ENCODE assay signal across 21 cellular contexts in genomic region chr10:52814506-52814905, GRCh38. TPM values are rescaled to one million over a fixed set of nuclear protein-coding genes. Genes with fewer than 3 reads are reported as not detected.
DNase-seq lines count a peak whose midpoint lies in the region; ATAC-seq, FAIRE-seq and TF ChIP-seq lines count a peak whose summit lies in the region.
"Had no signal": no experiment of that assay in that cellular context is flagged by ENCODE, and none has a peak within 500 bp of the region (broad histone marks: within the 10 kb centered on the region; RNA-seq: fewer than 3 reads in every experiment).

No MANE protein-coding gene starts in this region.

- POLR2A ChIA-PET in GM12878 (lab: Charles Lee) = no interaction called here

- H3K79me2 ChIP-seq in GM12878 (ENCODE audit: control insufficient read depth, insufficient read depth, low read length) = no peaks in the 10 kb centered on the region

- FAIRE-seq in GM12878 (lab: Jason Lieb, UNC) = no peak

- no peaks in the 10 kb centered on the region for H3K36me3 Mint-ChIP-seq in activated CD4-positive, alpha-beta T cell treated with anti-CD3 and anti-CD28 coated beads, Interleukin-2, amount 10 ng/mL, durations not matched to agents 24 days and 14 days (ENCODE audit: low read depth)
- H3K36me3 Mint-ChIP-seq: IgD-negative memory B cell, memory B cell had no signal

- CTCF ChIA-PET in GM12878 (lab: Yijun Ruan, JAX) = no interaction called here

- 44% methylated on average over 5 of the region's 5 CpGs for WGBS in GM12878 (ENCODE audit: insufficient coverage, insufficient replicate concordance, low lambda C conversion rate, missing lambda C conversion rate)
- 41 to 63% methylated on average over 5 of the region's 5 CpGs for WGBS in esophagus squamous epithelium, 2 donors

- H3K4me3 Mint-ChIP-seq in activated CD4-positive, alpha-beta T cell treated with anti-CD3 and anti-CD28 coated beads, Interleukin-2, amount 10 ng/mL, durations not matched to agents 24 days and 14 days = no peak overlapping the region
- H3K4me3 Mint-ChIP-seq: IgD-negative memory B cell, memory B cell had no signal

- TF ChIP-seq RAD21 in GM12878 (IDR thresholded peaks at IDR 0.05; ENCODE audit: insufficient read depth, low read depth, low read length) = no peak

- no TSS peak for BruUV-seq in GM12878 (replicated peaks; lab: Mats Ljungman, UMichigan)

- RAD21 ChIA-PET in GM12878 (lab: Charles Lee; ENCODE audit: unreplicated experiment) = no interaction called here

- TF ChIP-seq POLR2A in GM12878 (IDR thresholded peaks at IDR 0.05; ENCODE audit: low read depth, low read length) (no peak), esophagus squamous epithelium (IDR thresholded peaks at IDR 0.05) (no peak)

- H3K27me3 Mint-ChIP-seq in activated CD4-positive, alpha-beta T cell treated with anti-CD3 and anti-CD28 coated beads, Interleukin-2, amount 10 ng/mL, durations not matched to agents 24 days and 14 days = no peaks in the 10 kb centered on the region
- H3K27me3 Mint-ChIP-seq: IgD-negative memory B cell, memory B cell had no signal

- ATAC-seq in GM18858 (IDR thresholded peaks at IDR 0.05; ENCODE audit: unreplicated experiment) (peak; percentile 35), GM19467 (IDR thresholded peaks at IDR 0.05; ENCODE audit: unreplicated experiment) (peak; percentile 40), HG03097 (IDR thresholded peaks at IDR 0.05; ENCODE audit: low FRiP score, unreplicated experiment) (peak; percentile 38), GM12878 (no peak), GM21825 (IDR thresholded peaks at IDR 0.05; ENCODE audit: unreplicated experiment) (no peak)
- ATAC-seq: PC-3, SK-N-SH treated with all-trans-retinoic acid at 6 μM for 48 hours had no signal

- H3K9ac ChIP-seq in GM12878 (ENCODE audit: control insufficient read depth, insufficient read depth, low read length) = no peak overlapping the region

- H3K9me3 Mint-ChIP-seq in activated CD4-positive, alpha-beta T cell treated with anti-CD3 and anti-CD28 coated beads, Interleukin-2, amount 10 ng/mL, durations not matched to agents 24 days and 14 days = no peaks in the 10 kb centered on the region
- H3K9me3 Mint-ChIP-seq: IgD-negative memory B cell, memory B cell had no signal

- H2AFZ ChIP-seq in GM12878 (ENCODE audit: control insufficient read depth, low read depth, low read length) = no peak overlapping the region

- SMC1A ChIA-PET in GM12878 (lab: Charles Lee; ENCODE audit: uncharacterized antibody, unreplicated experiment) = no interaction called here

- H4K20me1 ChIP-seq in GM12878 (ENCODE audit: control insufficient read depth, insufficient read depth) = no peaks in the 10 kb centered on the region

- TF ChIP-seq EP300 in GM12878 (IDR thresholded peaks at IDR 0.05; ENCODE audit: borderline replicate concordance in 1 of 2, control insufficient read depth in 1 of 2, low read depth in 2 of 2, low read length in 2 of 2) = no peak

- H3K27ac ChIP-seq in GM12878 (ENCODE audit: control insufficient read depth, insufficient read depth) (no peak overlapping the region), esophagus squamous epithelium (no peak overlapping the region)
- H3K27ac ChIP-seq: C4-2B, colonic mucosa had no signal

- no peak overlapping the region for H3K27ac Mint-ChIP-seq in activated CD4-positive, alpha-beta T cell treated with anti-CD3 and anti-CD28 coated beads, Interleukin-2, amount 10 ng/mL, durations not matched to agents 24 days and 14 days
- H3K27ac Mint-ChIP-seq: memory B cell had no signal

- no peak for DNase-seq in GM12878 (ENCODE audit: low read depth, low spot score)
- no peak for DNase-seq in GM13977 (ENCODE audit: low spot score)
- no peak for DNase-seq in activated CD4-positive, alpha-beta T cell treated with anti-CD3 and anti-CD28 coated beads, Interleukin-2, amount 10 ng/mL, durations not matched to agents 24 days and 14 days
- no peak for DNase-seq in esophagus squamous epithelium (lab: John Stamatoyannopoulos, UW)
- DNase-seq: activated effector memory CD4-positive, alpha-beta T cell treated with anti-CD3 and anti-CD28 coated beads, Interleukin-2, amount 50 U/mL, for 16 hours; colonic mucosa; DMS53; glutamatergic neuron; NCI-H1417 treated with DMSO at 0.1 percent for 48 hours; NCI-H446; PC-3; substantia nigra had no signal

- no peaks in the 10 kb centered on the region for H3K4me1 ChIP-seq in GM12878 (ENCODE audit: control insufficient read depth, insufficient read depth, low read length)
- H3K4me1 ChIP-seq in esophagus squamous epithelium = no peaks in the 10 kb centered on the region
- H3K4me1 ChIP-seq: colonic mucosa had no signal

- H3K4me1 Mint-ChIP-seq in activated CD4-positive, alpha-beta T cell treated with anti-CD3 and anti-CD28 coated beads, Interleukin-2, amount 10 ng/mL, durations not matched to agents 24 days and 14 days = peaks cover 2% of the 10 kb centered on the region

- H3K4me3 ChIP-seq in GM12878 (no peak overlapping the region), esophagus squamous epithelium (no peak overlapping the region)
- H3K4me3 ChIP-seq: colonic mucosa had no signal

- H3K4me2 ChIP-seq in GM12878 (ENCODE audit: control insufficient read depth, insufficient read depth) = no peak overlapping the region

- in situ Hi-C loops in GM12878 (cut with MboI) = no loop called here
- in situ Hi-C loops in GM13977 (cut with MboI; ENCODE audit: low pct_unique_long_range_greater_than_20kb, low sequenced_read_pairs, unreplicated experiment) = no loop called here

- no peaks in the 10 kb centered on the region for H3K9me3 ChIP-seq in GM12878 (replicated peaks; ENCODE audit: control insufficient read depth, insufficient read depth, low read length)
- H3K9me3 ChIP-seq in esophagus squamous epithelium = no peaks in the 10 kb centered on the region
- H3K9me3 ChIP-seq: colonic mucosa had no signal

- H3K27me3 ChIP-seq in GM12878 (replicated peaks in 1 of 2; ENCODE audit: control insufficient read depth in 2 of 2, insufficient read depth in 2 of 2, low read length in 1 of 2) (no peaks in the 10 kb centered on the region), esophagus squamous epithelium (no peaks in the 10 kb centered on the region)
- H3K27me3 ChIP-seq: colonic mucosa had no signal

- H3K36me3 ChIP-seq in GM12878 (ENCODE audit: control insufficient read depth in 2 of 2, insufficient read depth in 2 of 2, low read length in 1 of 2) = no peaks in the 10 kb centered on the region
- H3K36me3 ChIP-seq in esophagus squamous epithelium = no peaks in the 10 kb centered on the region
- H3K36me3 ChIP-seq: colonic mucosa had no signal

- intact Hi-C loops in GM12878 (cut with micrococcal nuclease; ENCODE audit: unreplicated experiment) = loop anchor here (10.0 kb wide), 1 partner anchor 1590 kb away; no protein-coding TSS in a partner anchor
- intact Hi-C loops in activated CD4-positive, alpha-beta T cell treated with anti-CD3 and anti-CD28 coated beads, Interleukin-2, amount 10 ng/mL, durations not matched to agents 24 days and 14 days (cut with micrococcal nuclease) = no loop called here
- intact Hi-C loops in esophagus squamous epithelium (cut with DNase I) = no loop called here

- TF ChIP-seq CTCF in GM12878 (IDR thresholded peaks at IDR 0.05 in 2 of 3, conservative IDR thresholded peaks at IDR 0.05 in 1 of 3; ENCODE audit: control insufficient read depth in 2 of 3, extremely low read depth in 1 of 3, insufficient read depth in 1 of 3, low read depth in 3 of 3, low read length in 3 of 3) (no peak), GM13977 (IDR thresholded peaks at IDR 0.05; ENCODE audit: extremely low read depth, insufficient read depth, missing control alignments) (no peak), esophagus squamous epithelium (IDR thresholded peaks at IDR 0.05) (no peak)

TF ChIP-seq in GM12878, 131 proteins besides CTCF, POLR2A, EP300 and RAD21 (continues in another document):
- peak; percentile 81; the same call in 1 of the 2 replicates for TF ChIP-seq TCF3 (IDR thresholded peaks at IDR 0.05; ENCODE audit: borderline replicate concordance, insufficient read depth, low read depth, low read length)
- TF ChIP-seq IKZF2 (IDR thresholded peaks at IDR 0.05) = no peak

RNA-seq across cellular contexts. Expression of gene MBL2, which starts 41.9 kb away (rescaled TPM):
- not detected in 2 replicates for total RNA-seq in GM12878 (2013; cell fraction: nucleolus; rRNA removed)
- total RNA-seq in GM12878 (2014; rRNA removed) (not detected in 2 replicates), GM12878 (2014; rRNA removed; fragmentation: Illumina TruSeq; extraction: Trizol) (not detected in 2 replicates), GM12878 (2021) (not detected in 2 replicates), esophagus squamous epithelium (not detected)
- not detected for polyA plus RNA-seq in GM12878 (2011; ENCODE audit: low read depth)
- polyA plus RNA-seq in GM12878 (2011; rRNA removed) (not detected in 2 replicates), GM12878 (2014; fragmentation: Illumina TruSeq; extraction: Trizol) (not detected in 2 replicates), GM12878 (2014; fragmentation: Nextera tagmentation; extraction: Ambion mirVana) (not detected), GM12878 (2014; rRNA removed) (not detected in 2 replicates), GM12878 (2016; fragmentation: Nextera tagmentation; extraction: Ambion mirVana) (not detected)
- polyA plus RNA-seq in GM12878 (2011; cell fraction: cytosol; rRNA removed) = not detected in 2 replicates
- not detected in 2 replicates for polyA plus RNA-seq in GM12878 (2011; cell fraction: nucleus; rRNA removed)
- not detected in 2 replicates for polyA plus RNA-seq in GM12878 (2012)
- polyA minus RNA-seq in GM12878 (2011; rRNA and poly(A)+ RNA removed) = not detected in 2 replicates
- polyA minus RNA-seq in GM12878 (2011; cell fraction: cytosol; rRNA and poly(A)+ RNA removed) = not detected in 2 replicates
- polyA minus RNA-seq in GM12878 (2011; cell fraction: nucleus; rRNA and poly(A)+ RNA removed) = not detected in 2 replicates
- total RNA-seq in activated CD4-positive, alpha-beta T cell treated with anti-CD3 and anti-CD28 coated beads, Interleukin-2, amount 10 ng/mL, durations not matched to agents 24 days and 14 days = not detected in 2 replicates
- total RNA-seq: PC-3 had no signal
- polyA plus RNA-seq: IgD-negative memory B cell, neural cell had no signal

Comparison
In these comparisons a context has a peak if more than half of its experiments do, and no peak if none do; other contexts are left out.
1. ATAC-seq: peak in GM18858 (single experiment), GM19467 (single experiment) and HG03097 (single experiment); none in GM12878 (single experiment) and GM21825 (single experiment).